10 cellular contexts compared by ENCODE assay signal in genomic region chr10:6706725-6707124, GRCh38.
"Had no signal": no experiment of that assay in that cellular context is flagged by ENCODE, and none has a peak within 500 bp of the region (broad histone marks: within the 10 kb centered on the region; RNA-seq: fewer than 3 reads in every experiment).

No MANE protein-coding gene starts in this region.

- H3K9me3 ChIP-seq: HAP-1 had no signal

- H3K4me1 ChIP-seq: HAP-1 had no signal

- H3K36me3 ChIP-seq: HAP-1 had no signal

- ATAC-seq: GM23338, HCT116 had no signal

- H3K9ac ChIP-seq: GM23248 had no signal

- H2AFZ ChIP-seq: GM23248, GM23338 had no signal

- FAIRE-seq: H1, H54 had no signal

- H3K4me3 ChIP-seq: GM23248, GM23338, HAP-1 had no signal

- H3K27ac ChIP-seq: GM23248 had no signal

- H3K4me2 ChIP-seq: GM23338 had no signal

- DNase-seq: GM23248, GOT3, H9, HCEC 1CT, HFFc6 had no signal
